ENCODE assay signal across 13 cellular contexts in the genomic region with DNA sequence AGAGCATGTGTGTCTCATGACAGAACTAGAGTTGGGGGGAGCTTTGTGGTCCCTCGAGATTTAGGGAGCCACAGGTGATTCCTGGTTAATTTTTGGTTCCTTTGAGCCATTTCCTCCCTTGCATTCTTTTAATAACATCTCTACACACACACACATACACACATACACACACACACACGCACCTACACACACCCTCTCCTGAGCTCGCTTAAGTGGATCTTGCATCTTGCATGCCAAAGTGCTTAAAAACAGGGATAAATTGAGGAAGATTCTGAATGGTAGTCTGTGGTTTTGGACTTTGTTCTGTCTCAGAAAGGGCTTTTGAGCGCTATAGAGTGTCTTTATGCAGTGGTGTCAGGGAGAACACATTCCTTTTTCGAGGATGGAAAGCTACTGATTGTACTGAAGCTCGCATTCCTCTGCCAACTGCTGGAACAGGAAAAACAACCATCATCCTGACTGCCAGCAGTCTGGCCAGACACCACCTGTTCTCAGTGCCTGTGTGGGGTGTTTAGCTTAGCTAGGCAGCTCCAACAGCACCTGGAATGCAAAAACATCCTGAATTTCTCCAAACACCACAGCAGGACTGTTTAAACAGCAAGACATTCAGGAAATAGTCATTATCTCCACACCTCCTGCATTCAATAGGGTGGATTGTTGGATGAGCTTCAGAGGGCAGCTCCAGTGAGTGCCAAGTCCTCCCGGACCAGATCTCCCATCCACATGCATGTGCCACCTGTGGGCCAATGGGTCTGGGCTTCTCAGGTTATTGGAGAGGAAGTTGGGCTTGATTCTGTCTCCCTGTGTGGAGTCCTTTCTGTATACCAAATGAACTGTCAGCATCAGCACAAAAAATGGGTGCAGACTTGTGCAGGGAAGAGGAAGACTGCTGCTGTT. TPM values are rescaled to one million over a fixed set of nuclear protein-coding genes. Genes with fewer than 3 reads are reported as not detected.
DNase-seq lines count a peak whose midpoint lies in the region; ATAC-seq and TF ChIP-seq lines count a peak whose summit lies in the region.
"Had no signal": no experiment of that assay in that cellular context is flagged by ENCODE, and none has a peak within 500 bp of the region (broad histone marks: within the 10 kb centered on the region; RNA-seq: fewer than 3 reads in every experiment).

No MANE protein-coding gene starts in this region.

- H3K9me3 ChIP-seq in adipocyte (ENCODE audit: control insufficient read depth, low read length) (peaks cover 9% of the 10 kb centered on the region), thyroid gland (no peaks in the 10 kb centered on the region)

- H3K4me1 ChIP-seq in adipocyte (ENCODE audit: control insufficient read depth, insufficient read depth, low read length) (no peaks in the 10 kb centered on the region), thyroid gland (peaks cover 13 to 19% of the 10 kb centered on the region in 2 donors)

- no peaks in the 10 kb centered on the region for H3K4me1 Mint-ChIP-seq in activated T-helper 17 cell treated with anti-CD3 and anti-CD28 coated beads, Interleukin-2, amount 50 U/mL, for 72 hours
- no peaks in the 10 kb centered on the region for H3K4me1 Mint-ChIP-seq in activated CD4-positive, alpha-beta T cell treated with anti-CD3 and anti-CD28 coated beads, Interleukin-2, amount 10 ng/mL, durations not matched to agents 7 days and 5 days
- H3K4me1 Mint-ChIP-seq: naive thymus-derived CD8-positive, alpha-beta T cell; T-cell had no signal

- peaks cover 14% of the 10 kb centered on the region for H3K27me3 Mint-ChIP-seq in activated T-helper 17 cell treated with anti-CD3 and anti-CD28 coated beads, Interleukin-2, amount 50 U/mL, for 72 hours
- H3K27me3 Mint-ChIP-seq in activated CD4-positive, alpha-beta T cell treated with anti-CD3 and anti-CD28 coated beads, Interleukin-2, amount 10 ng/mL, durations not matched to agents 7 days and 5 days: peaks cover 6% of the 10 kb centered on the region

- no peak overlapping the region for H3K9ac ChIP-seq in adipocyte (ENCODE audit: low read length)

- CTCF ChIA-PET in activated CD4-positive, alpha-beta T cell treated with anti-CD3 and anti-CD28 coated beads, Interleukin-2, amount 10 ng/mL, durations not matched to agents 7 days and 5 days (lab: Charles Lee): no interaction called here

- H3K27me3 ChIP-seq in adipocyte (replicated peaks; ENCODE audit: control insufficient read depth, insufficient read depth, low read length) (peaks cover 14% of the 10 kb centered on the region), thyroid gland (no peaks in the 10 kb centered on the region)
- H3K27me3 ChIP-seq: heart right ventricle had no signal

- no peak overlapping the region for H3K27ac Mint-ChIP-seq in activated T-helper 17 cell treated with anti-CD3 and anti-CD28 coated beads, Interleukin-2, amount 50 U/mL, for 72 hours
- no peak overlapping the region for H3K27ac Mint-ChIP-seq in activated CD4-positive, alpha-beta T cell treated with anti-CD3 and anti-CD28 coated beads, Interleukin-2, amount 10 ng/mL, durations not matched to agents 7 days and 5 days
- H3K27ac Mint-ChIP-seq: naive thymus-derived CD8-positive, alpha-beta T cell; T-cell had no signal

- H3K4me3 Mint-ChIP-seq in activated T-helper 17 cell treated with anti-CD3 and anti-CD28 coated beads, Interleukin-2, amount 50 U/mL, for 72 hours: no peak overlapping the region
- H3K4me3 Mint-ChIP-seq in activated CD4-positive, alpha-beta T cell treated with anti-CD3 and anti-CD28 coated beads, Interleukin-2, amount 10 ng/mL, durations not matched to agents 7 days and 5 days: no peak overlapping the region
- H3K4me3 Mint-ChIP-seq: naive thymus-derived CD8-positive, alpha-beta T cell; T-cell had no signal

- no peak overlapping the region for H3K4me3 ChIP-seq in adipocyte (ENCODE audit: low read length)
- no peak overlapping the region for H3K4me3 ChIP-seq in thyroid gland (replicated peaks in 1 of 3)
- H3K4me3 ChIP-seq: heart right ventricle had no signal

- WGBS in thyroid gland, 2 donors: 13 to 27% methylated on average over 7 of the region's 7 CpGs

- H3K36me3 ChIP-seq in adipocyte (ENCODE audit: control insufficient read depth, insufficient read depth, low read length, severe bottlenecking) (no peaks in the 10 kb centered on the region), thyroid gland (no peaks in the 10 kb centered on the region)
- H3K36me3 ChIP-seq: heart right ventricle had no signal

- H3K9me3 Mint-ChIP-seq in activated T-helper 17 cell treated with anti-CD3 and anti-CD28 coated beads, Interleukin-2, amount 50 U/mL, for 72 hours: peaks cover 1% of the 10 kb centered on the region
- peaks cover under 1% of the 10 kb centered on the region for H3K9me3 Mint-ChIP-seq in activated CD4-positive, alpha-beta T cell treated with anti-CD3 and anti-CD28 coated beads, Interleukin-2, amount 10 ng/mL, durations not matched to agents 7 days and 5 days

- peak; percentile 10 for DNase-seq in NCI-H1092 treated with DMSO at 0.1 percent for 48 hours (lab: John Stamatoyannopoulos, UW)
- no peak for DNase-seq in NCI-H1092 (lab: John Stamatoyannopoulos, UW)
- peak; percentile 34 for DNase-seq in adipocyte (ENCODE audit: low read depth)
- peak; percentile 89 for DNase-seq in islet precursor cell
- DNase-seq in thyroid gland: peak; percentile 80 to 88
- no peak for DNase-seq in activated CD4-positive, alpha-beta T cell treated with anti-CD3 and anti-CD28 coated beads, Interleukin-2, amount 50 U/mL, for 48 hours
- DNase-seq in activated CD4-positive, alpha-beta T cell treated with anti-CD3 and anti-CD28 coated beads, Interleukin-2, amount 10 ng/mL, durations not matched to agents 7 days and 5 days: no peak
- DNase-seq: 8988T; activated CD8-positive, alpha-beta memory T cell treated with anti-CD3 and anti-CD28 coated beads, Interleukin-2, amount 50 U/mL, for 48 hours; heart right ventricle; naive thymus-derived CD8-positive, alpha-beta T cell; T-cell had no signal

- no peak for TF ChIP-seq CTCF in thyroid gland (IDR thresholded peaks at IDR 0.05)

- H3K36me3 Mint-ChIP-seq in activated T-helper 17 cell treated with anti-CD3 and anti-CD28 coated beads, Interleukin-2, amount 50 U/mL, for 72 hours (ENCODE audit: low read depth): no peaks in the 10 kb centered on the region
- no peaks in the 10 kb centered on the region for H3K36me3 Mint-ChIP-seq in activated CD4-positive, alpha-beta T cell treated with anti-CD3 and anti-CD28 coated beads, Interleukin-2, amount 10 ng/mL, durations not matched to agents 7 days and 5 days (ENCODE audit: low read depth)
- H3K36me3 Mint-ChIP-seq: T-cell had no signal

- peak in 1 of 2 donors; percentile 33 for TF ChIP-seq POLR2A in thyroid gland (IDR thresholded peaks at IDR 0.05)

- POLR2A ChIA-PET in activated CD4-positive, alpha-beta T cell treated with anti-CD3 and anti-CD28 coated beads, Interleukin-2, amount 10 ng/mL, durations not matched to agents 7 days and 5 days (lab: Charles Lee): no interaction called here

- H3K27ac ChIP-seq in thyroid gland: peak overlapping the region; percentile 76 to 81 (median 77)
- H3K27ac ChIP-seq: heart right ventricle had no signal

- intact Hi-C loops in thyroid gland (cut with DNase I): no loop called here

- ATAC-seq in activated T-helper 17 cell treated with anti-CD3 and anti-CD28 coated beads, Interleukin-2, amount 50 U/mL, for 72 hours (replicated peaks): no peak
- ATAC-seq: naive thymus-derived CD8-positive, alpha-beta T cell; T-cell had no signal

RNA-seq across cellular contexts. Expression of a gene that starts 21.9 kb away (rescaled TPM):
- 1,000 to 10,000 TPM in 3 of 4 donors, 100 to 1,000 TPM in 1; 660 to 2,581 (median 1,387) TPM for total RNA-seq in thyroid gland
- not detected for total RNA-seq in activated T-helper 17 cell treated with anti-CD3 and anti-CD28 coated beads, Interleukin-2, amount 50 U/mL, for 72 hours
- under 1 TPM; 0.19 to 0.27 TPM for total RNA-seq in activated CD4-positive, alpha-beta T cell treated with anti-CD3 and anti-CD28 coated beads, Interleukin-2, amount 10 ng/mL, durations not matched to agents 7 days and 5 days
- total RNA-seq: naive thymus-derived CD8-positive, alpha-beta T cell had no signal

Comparison
In these comparisons a context has a peak if more than half of its experiments do, and no peak if none do; other contexts are left out.
1. DNase-seq: peak in NCI-H1092 treated with DMSO at 0.1 percent for 48 hours (single experiment), adipocyte (single experiment), islet precursor cell (single experiment) and thyroid gland (2 of 2); none in NCI-H1092 (single experiment), activated CD4-positive, alpha-beta T cell treated with anti-CD3 and anti-CD28 coated beads, Interleukin-2, amount 50 U/mL, for 48 hours (0 of 2) and activated CD4-positive, alpha-beta T cell treated with anti-CD3 and anti-CD28 coated beads, Interleukin-2, amount 10 ng/mL, durations not matched to agents 7 days and 5 days (single experiment).
2. RNA of a gene that starts 21.9 kb away (total RNA-seq): 660 to 2,581 TPM in thyroid gland; 0.19 to 0.27 TPM in activated CD4-positive, alpha-beta T cell treated with anti-CD3 and anti-CD28 coated beads, Interleukin-2, amount 10 ng/mL, durations not matched to agents 7 days and 5 days and not detected in activated T-helper 17 cell treated with anti-CD3 and anti-CD28 coated beads, Interleukin-2, amount 50 U/mL, for 72 hours; every median in the first group is over 100 times any median in the second.